9 cellular contexts compared by ENCODE assay signal in genomic region chr6:93779086-93779858, GRCh38.
DNase-seq lines count a peak whose midpoint lies in the region; ATAC-seq, FAIRE-seq and TF ChIP-seq lines count a peak whose summit lies in the region.
"Had no signal": no experiment of that assay in that cellular context is flagged by ENCODE, and none has a peak within 500 bp of the region (broad histone marks: within the 10 kb centered on the region; RNA-seq: fewer than 3 reads in every experiment).

No MANE protein-coding gene starts in this region.

- H3K4me3 Mint-ChIP-seq in activated CD4-positive, alpha-beta T cell treated with anti-CD3 and anti-CD28 coated beads for 36 hours: no peak overlapping the region
- H3K4me3 Mint-ChIP-seq in activated T-helper 17 cell treated with anti-CD3 and anti-CD28 coated beads, Interleukin-2, amount 50 U/mL, for 72 hours: no peak overlapping the region

- in situ Hi-C loops in HepG2 (cut with HindIII; ENCODE audit: extremely low pct_ligation_motif_present, low pct_unique_long_range_greater_than_20kb): no loop called here

- no peak overlapping the region for H3K9ac ChIP-seq in HepG2 (ENCODE audit: insufficient read depth, low read depth, low read length)

- no peaks in the 10 kb centered on the region for H3K4me1 Mint-ChIP-seq in activated CD4-positive, alpha-beta T cell treated with anti-CD3 and anti-CD28 coated beads for 36 hours
- H3K4me1 Mint-ChIP-seq in activated T-helper 17 cell treated with anti-CD3 and anti-CD28 coated beads, Interleukin-2, amount 50 U/mL, for 72 hours: no peaks in the 10 kb centered on the region

- H3K79me2 ChIP-seq in HepG2 (ENCODE audit: insufficient read depth, low read length): no peaks in the 10 kb centered on the region

- no peaks in the 10 kb centered on the region for H3K9me3 Mint-ChIP-seq in activated CD4-positive, alpha-beta T cell treated with anti-CD3 and anti-CD28 coated beads for 36 hours (ENCODE audit: low read depth)
- H3K9me3 Mint-ChIP-seq in activated T-helper 17 cell treated with anti-CD3 and anti-CD28 coated beads, Interleukin-2, amount 50 U/mL, for 72 hours: peaks cover 9% of the 10 kb centered on the region

- no peaks in the 10 kb centered on the region for H3K9me3 ChIP-seq in HepG2 (ENCODE audit: low read length)

- no peaks in the 10 kb centered on the region for H4K20me1 ChIP-seq in HepG2 (ENCODE audit: insufficient read depth, low read length)

- ATAC-seq in HepG2: peak; percentile 35; the same call in 1 of the 3 replicates
- no peak for ATAC-seq in stimulated activated naive CD8-positive, alpha-beta T cell treated with anti-CD3 and anti-CD28 coated beads, Interleukin-15, Interleukin-2, amounts not matched to agents 100 U/mL and 50 U/mL, for 24 hours
- ATAC-seq in activated CD4-positive, alpha-beta T cell treated with anti-CD3 and anti-CD28 coated beads for 36 hours: no peak
- ATAC-seq in HG03439 (IDR thresholded peaks at IDR 0.05; ENCODE audit: unreplicated experiment): no peak
- ATAC-seq in activated T-helper 17 cell treated with anti-CD3 and anti-CD28 coated beads, Interleukin-2, amount 50 U/mL, for 72 hours (replicated peaks): no peak

- POLR2A ChIA-PET in HepG2 (lab: Yijun Ruan, JAX): no interaction called here
- POLR2A ChIA-PET in activated CD4-positive, alpha-beta T cell treated with anti-CD3 and anti-CD28 coated beads for 36 hours (lab: Charles Lee): no interaction called here

- no peak overlapping the region for H2AFZ ChIP-seq in HepG2 (ENCODE audit: low read length)

- no peaks in the 10 kb centered on the region for H3K27me3 Mint-ChIP-seq in activated CD4-positive, alpha-beta T cell treated with anti-CD3 and anti-CD28 coated beads for 36 hours
- H3K27me3 Mint-ChIP-seq in activated T-helper 17 cell treated with anti-CD3 and anti-CD28 coated beads, Interleukin-2, amount 50 U/mL, for 72 hours: no peaks in the 10 kb centered on the region

- no peak for FAIRE-seq in HepG2 (lab: Jason Lieb, UNC)

- no peaks in the 10 kb centered on the region for H3K27me3 ChIP-seq in HepG2 (ENCODE audit: control insufficient read depth in 1 of 2, insufficient read depth in 2 of 2, low read length in 2 of 2)

- DNase-seq in NCI-H69 (lab: John Stamatoyannopoulos, UW): peak; percentile 16
- DNase-seq in epithelial cell of proximal tubule (ENCODE audit: low read depth): peak; percentile 55
- DNase-seq in HepG2 (ENCODE audit: low spot score): no peak
- DNase-seq in smooth muscle cell of the brain vasculature (ENCODE audit: low read depth, low spot score): peak; percentile 77
- DNase-seq in stimulated activated naive CD8-positive, alpha-beta T cell treated with anti-CD3 and anti-CD28 coated beads, Interleukin-15, Interleukin-2, amounts not matched to agents 100 U/mL and 50 U/mL, for 24 hours: no peak
- DNase-seq in activated CD4-positive, alpha-beta T cell treated with anti-CD3 and anti-CD28 coated beads for 36 hours: no peak
- DNase-seq: T-helper 1 cell had no signal

- peak overlapping the region; percentile 11 for H3K4me3 ChIP-seq in epithelial cell of proximal tubule (ENCODE audit: low read depth, low read length)
- no peak overlapping the region for H3K4me3 ChIP-seq in HepG2 (replicated peaks in 1 of 3; ENCODE audit: insufficient read depth in 1 of 3, low read depth in 2 of 3, low read length in 3 of 3)

- BruUV-seq in HepG2 (replicated peaks; lab: Mats Ljungman, UMichigan): no TSS peak

- CTCF ChIA-PET in HepG2 (lab: Yijun Ruan, JAX; ENCODE audit: low intra/inter-chr PET ratio, low total read pairs): no interaction called here
- CTCF ChIA-PET in activated CD4-positive, alpha-beta T cell treated with anti-CD3 and anti-CD28 coated beads for 36 hours (lab: Charles Lee): no interaction called here

- no peak overlapping the region for H3K27ac ChIP-seq in HepG2 (ENCODE audit: extremely low read length, insufficient read depth, low read length)

- WGBS in HepG2 (ENCODE audit: low lambda C conversion rate): 22% methylated on average over 12 of the region's 12 CpGs

- no peaks in the 10 kb centered on the region for H3K36me3 ChIP-seq in HepG2 (replicated peaks in 1 of 2; ENCODE audit: control insufficient read depth in 1 of 2, insufficient read depth in 2 of 2, low read length in 2 of 2)

- H3K4me2 ChIP-seq in HepG2 (ENCODE audit: low read depth, low read length): no peak overlapping the region

- intact Hi-C loops in HepG2 (cut with micrococcal nuclease; ENCODE audit: unreplicated experiment): no loop called here
- intact Hi-C loops in activated CD4-positive, alpha-beta T cell treated with anti-CD3 and anti-CD28 coated beads for 36 hours (cut with DNase I, micrococcal nuclease): no loop called here

- no peaks in the 10 kb centered on the region for H3K4me1 ChIP-seq in HepG2 (ENCODE audit: insufficient read depth, low read length)

- TF ChIP-seq CTCF in epithelial cell of proximal tubule (conservative IDR thresholded peaks at IDR 0.05; ENCODE audit: low read depth, low read length) (peak; percentile 58), HepG2 (CRISPR knock-in tag; IDR thresholded peaks at IDR 0.05) (no peak)

- TF ChIP-seq EP300 in HepG2 (IDR thresholded peaks at IDR 0.05; ENCODE audit: low read depth in 2 of 2, low read length in 2 of 2): no peak
- no peak for TF ChIP-seq EP300 in HepG2 (CRISPR knock-in tag; IDR thresholded peaks at IDR 0.05; ENCODE audit: borderline replicate concordance)

- no peaks in the 10 kb centered on the region for H3K36me3 Mint-ChIP-seq in activated CD4-positive, alpha-beta T cell treated with anti-CD3 and anti-CD28 coated beads for 36 hours (ENCODE audit: low read depth)
- no peaks in the 10 kb centered on the region for H3K36me3 Mint-ChIP-seq in activated T-helper 17 cell treated with anti-CD3 and anti-CD28 coated beads, Interleukin-2, amount 50 U/mL, for 72 hours (ENCODE audit: low read depth)

- no peak overlapping the region for H3K27ac Mint-ChIP-seq in activated CD4-positive, alpha-beta T cell treated with anti-CD3 and anti-CD28 coated beads for 36 hours
- H3K27ac Mint-ChIP-seq in activated T-helper 17 cell treated with anti-CD3 and anti-CD28 coated beads, Interleukin-2, amount 50 U/mL, for 72 hours: no peak overlapping the region

- no peak for TF ChIP-seq RAD21 in HepG2 (CRISPR knock-in tag; IDR thresholded peaks at IDR 0.05)

- no peak for TF ChIP-seq POLR2A in HepG2 (IDR thresholded peaks at IDR 0.05; ENCODE audit: insufficient read depth in 1 of 2, low read depth in 2 of 2, low read length in 2 of 2)

TF ChIP-seq in HepG2, 621 proteins besides CTCF, POLR2A, EP300 and RAD21:
- TF ChIP-seq MNT (IDR thresholded peaks at IDR 0.05) (peak; percentile 74), TCF7 (IDR thresholded peaks at IDR 0.05; ENCODE audit: low read depth) (no peak)
TF ChIP-seq in HepG2: peak in this region for 1.

Comparison
In these comparisons a context has a peak if more than half of its experiments do, and no peak if none do; other contexts are left out.
1. DNase-seq: peak in NCI-H69 (single experiment), epithelial cell of proximal tubule (single experiment) and smooth muscle cell of the brain vasculature (single experiment); none in HepG2 (single experiment), stimulated activated naive CD8-positive, alpha-beta T cell treated with anti-CD3 and anti-CD28 coated beads, Interleukin-15, Interleukin-2, amounts not matched to agents 100 U/mL and 50 U/mL, for 24 hours (single experiment) and activated CD4-positive, alpha-beta T cell treated with anti-CD3 and anti-CD28 coated beads for 36 hours (single experiment).